ENCODE assay signal across 23 cellular contexts in the genomic region with DNA sequence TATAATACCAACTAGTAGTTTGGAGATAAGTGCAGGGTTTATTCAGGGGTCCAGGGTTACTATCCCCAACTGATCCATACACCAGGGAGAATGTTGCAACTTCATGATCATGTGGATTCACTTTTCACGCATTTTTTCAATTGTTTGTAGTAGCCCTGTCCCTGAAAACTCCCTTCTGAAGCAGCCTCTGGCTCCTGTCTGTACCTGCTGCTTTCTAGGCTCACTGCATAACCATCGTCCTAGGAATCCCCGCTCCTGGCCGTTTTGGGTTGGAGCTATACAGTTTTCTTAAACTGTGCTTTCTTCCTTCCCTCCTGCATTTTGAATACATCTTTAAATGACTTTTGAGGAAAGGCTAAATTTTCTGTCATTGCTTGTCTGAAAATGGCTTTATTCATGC.
"Had no signal": no experiment of that assay in that cellular context is flagged by ENCODE, and none has a peak within 500 bp of the region (broad histone marks: within the 10 kb centered on the region; RNA-seq: fewer than 3 reads in every experiment).

No MANE protein-coding gene starts in this region.

- ATAC-seq: HepG2, Panc1, PC-3 had no signal

- H3K9ac ChIP-seq: SK-N-SH had no signal

- H3K4me2 ChIP-seq: SK-N-SH had no signal

- DNase-seq: IMR-90, KG1, MG63, NCI-H1092, NCI-H1105 treated with DMSO at 0.1 percent for 48 hours, NCI-H1417 treated with DMSO at 0.1 percent for 48 hours, NCI-H146, NCI-H187, NCI-H2029, NCI-H2081 treated with DMSO at 0.1 percent for 48 hours, NCI-H2171, NCI-H226, NCI-H446, NCI-H510A, NCI-H524 treated with DMSO at 0.1 percent for 48 hours, NCI-H69, NCI-H774, PC-3, SHP77, SK-N-SH had no signal

- H3K9me3 ChIP-seq: MG63, SK-N-SH had no signal

- H3K36me3 ChIP-seq: MG63 had no signal

- H3K27me3 ChIP-seq: MG63 had no signal

- H3K27ac ChIP-seq: RWPE1 had no signal

- H3K4me3 ChIP-seq: MG63 had no signal
